10 cellular contexts compared by ENCODE assay signal in the genomic region with DNA sequence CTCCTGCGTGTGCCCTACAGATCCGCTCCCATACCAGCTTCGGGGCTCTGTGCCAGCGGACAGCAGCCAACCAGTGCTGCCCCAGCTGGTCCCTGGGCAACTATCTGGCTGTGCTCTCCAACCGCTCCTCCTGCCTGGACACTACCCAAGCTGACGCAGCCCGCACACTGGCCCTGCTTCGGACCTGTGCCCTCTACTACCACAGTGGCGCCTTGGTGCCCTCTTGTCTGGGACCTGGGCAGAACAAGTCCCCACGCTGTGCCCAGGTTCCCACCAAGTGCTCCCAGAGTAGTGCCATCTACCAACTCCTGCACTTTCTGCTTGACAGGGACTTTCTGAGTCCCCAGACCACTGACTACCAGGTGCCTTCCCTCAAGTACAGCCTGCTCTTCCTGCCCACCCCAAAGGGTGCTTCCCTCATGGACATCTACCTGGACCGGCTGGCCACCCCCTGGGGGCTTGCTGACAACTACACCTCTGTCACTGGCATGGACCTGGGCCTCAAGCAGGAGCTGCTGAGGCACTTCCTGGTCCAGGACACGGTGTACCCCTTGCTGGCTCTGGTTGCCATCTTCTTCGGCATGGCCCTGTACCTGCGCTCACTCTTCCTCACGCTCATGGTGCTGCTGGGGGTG. TPM values are rescaled to one million over a fixed set of nuclear protein-coding genes. Genes with fewer than 3 reads are reported as not detected.
A peak's percentile ranks its signal among the peaks of the same experiment; 100 is the strongest.
DNase-seq lines count a peak whose midpoint lies in the region; TF ChIP-seq lines count a peak whose summit lies in the region.
"Had no signal": no experiment of that assay in that cellular context is flagged by ENCODE, and none has a peak within 500 bp of the region (broad histone marks: within the 10 kb centered on the region; RNA-seq: fewer than 3 reads in every experiment).

No MANE protein-coding gene starts in this region.

- H3K4me1 ChIP-seq in Peyer's patch = peaks cover 3 to 20% (median 15%) of the 10 kb centered on the region in 4 donors

- H3K9me3 ChIP-seq in Peyer's patch = no peaks in the 10 kb centered on the region
- H3K9me3 ChIP-seq: SJCRH30 had no signal

- no peaks in the 10 kb centered on the region for H3K27me3 Mint-ChIP-seq in Calu3 (ENCODE audit: unreplicated experiment)

- peak overlapping the region in 3 of 4 donors; percentile 38 to 52 (median 41) for H3K4me3 ChIP-seq in Peyer's patch

- H3K36me3 Mint-ChIP-seq in Calu3 (ENCODE audit: insufficient read depth, unreplicated experiment) = peaks cover 5% of the 10 kb centered on the region

- in situ Hi-C loops in GM13977 (cut with MboI; ENCODE audit: low pct_unique_long_range_greater_than_20kb, low sequenced_read_pairs, unreplicated experiment) = no loop called here

- no peaks in the 10 kb centered on the region for H3K9me3 Mint-ChIP-seq in Calu3 (ENCODE audit: low read depth, unreplicated experiment)
- H3K9me3 Mint-ChIP-seq: neural crest cell had no signal

- no peak for TF ChIP-seq CTCF in Calu3 (IDR thresholded peaks at IDR 0.05; ENCODE audit: unreplicated experiment)
- TF ChIP-seq CTCF in Peyer's patch (IDR thresholded peaks at IDR 0.05) = no peak
- TF ChIP-seq CTCF in GM13977 (IDR thresholded peaks at IDR 0.05; ENCODE audit: extremely low read depth, insufficient read depth, missing control alignments) = no peak

- intact Hi-C loops in Calu3 (cut with micrococcal nuclease; ENCODE audit: unreplicated experiment) = no loop called here
- intact Hi-C loops in head of caudate nucleus (cut with DNase I) = loop anchor here (5.0 kb wide), 1 partner anchor 35 kb away; no protein-coding TSS in a partner anchor

- no peak for DNase-seq in Calu3
- DNase-seq in Peyer's patch = peak in 1 of 3 donors; percentile 53
- peak; percentile 40 to 91 (median 81) for DNase-seq in head of caudate nucleus
- DNase-seq in pons (ENCODE audit: low spot score) = peak; percentile 60
- no peak for DNase-seq in HCEC 1CT
- no peak for DNase-seq in AG08396 (ENCODE audit: low spot score)
- DNase-seq in GM13977 (ENCODE audit: low spot score) = no peak
- DNase-seq in NCI-H524 treated with DMSO at 0.1 percent for 48 hours (lab: John Stamatoyannopoulos, UW) = no peak

- H3K36me3 ChIP-seq in Peyer's patch = no peaks in the 10 kb centered on the region
- H3K36me3 ChIP-seq: SJCRH30 had no signal

- no peak for TF ChIP-seq POLR2A in Peyer's patch (IDR thresholded peaks at IDR 0.05)

- H3K27me3 ChIP-seq in Peyer's patch = no peaks in the 10 kb centered on the region
- H3K27me3 ChIP-seq: SJCRH30 had no signal

- peak overlapping the region; percentile 9 for H3K27ac Mint-ChIP-seq in Calu3 (ENCODE audit: unreplicated experiment)

- H3K27ac ChIP-seq in Peyer's patch = peak overlapping the region; percentile 45 to 79 (median 56)
- H3K27ac ChIP-seq: SJCRH30 had no signal

- H3K4me1 Mint-ChIP-seq in Calu3 (ENCODE audit: low read depth, unreplicated experiment) = peaks cover 11% of the 10 kb centered on the region

- CTCF ChIA-PET in Calu3 (lab: Charles Lee) = interaction anchor here (0.6 to 1.4 kb wide), 4 partner anchors 27 to 78 kb away, joined by 3 to 7 read pairs (median 4); a partner anchor contains a TSS

- peak overlapping the region; percentile 59 for H3K4me3 Mint-ChIP-seq in Calu3 (ENCODE audit: low read depth, unreplicated experiment)
- H3K4me3 Mint-ChIP-seq: neural crest cell had no signal

- no TSS peak for BruUV-seq in Calu3 (replicated peaks; lab: Mats Ljungman, UMichigan)

RNA-seq across cellular contexts. Expression of a gene that starts 9.1 kb away (rescaled TPM):
- total RNA-seq in Calu3 (2022) (1.1 and 1.3 TPM in 2 replicates), Peyer's patch (10 to 100 TPM in 1 of 4 donors, 1 to 10 TPM in 3; 1.7 to 27.5 (median 7.4) TPM)

RNA-seq across cellular contexts. Expression of a gene that starts 15.4 kb away (rescaled TPM):
- total RNA-seq in Calu3 (2022) (29.5 and 44.5 TPM in 2 replicates), Peyer's patch (10 to 100 TPM in 1 of 4 donors, 1 to 10 TPM in 3; 4.7 to 63.5 (median 6.5) TPM)

RNA-seq across cellular contexts. Expression of a gene that starts 16.3 kb away (rescaled TPM):
- not detected in 2 replicates for total RNA-seq in Calu3 (2022)
- total RNA-seq in Peyer's patch = 1,000 to 10,000 TPM in 3 of 4 donors, 100 to 1,000 TPM in 1; 519 to 6,265 (median 3,022) TPM
- total RNA-seq: neural crest cell, SJCRH30 had no signal

RNA-seq across cellular contexts. Expression of a gene that starts 26.4 kb away (rescaled TPM):
- total RNA-seq in Calu3 (2022) = 85.6 and 102 TPM in 2 replicates
- 10 to 100 TPM; 14.4 to 55.6 (median 37.7) TPM for total RNA-seq in Peyer's patch

RNA-seq across cellular contexts. Expression of a gene that starts 38.4 kb away (rescaled TPM):
- total RNA-seq in Calu3 (2022) (46.6 and 54.2 TPM in 2 replicates), Peyer's patch (10 to 100 TPM; 42.9 to 87.6 (median 71.1) TPM)

Comparison
In these comparisons a context has a peak if more than half of its experiments do, and no peak if none do; other contexts are left out.
1. DNase-seq: peak in head of caudate nucleus (42 of 42) and pons (single experiment); none in Calu3 (single experiment), HCEC 1CT (single experiment), AG08396 (single experiment), GM13977 (single experiment) and NCI-H524 treated with DMSO at 0.1 percent for 48 hours (single experiment).
2. RNA of a gene that starts 16.3 kb away (total RNA-seq): 519 to 6,265 TPM in Peyer's patch; not detected in Calu3; every median in the first group is over 100 times any median in the second.